ENCODE assay signal across 14 cellular contexts in the genomic region with DNA sequence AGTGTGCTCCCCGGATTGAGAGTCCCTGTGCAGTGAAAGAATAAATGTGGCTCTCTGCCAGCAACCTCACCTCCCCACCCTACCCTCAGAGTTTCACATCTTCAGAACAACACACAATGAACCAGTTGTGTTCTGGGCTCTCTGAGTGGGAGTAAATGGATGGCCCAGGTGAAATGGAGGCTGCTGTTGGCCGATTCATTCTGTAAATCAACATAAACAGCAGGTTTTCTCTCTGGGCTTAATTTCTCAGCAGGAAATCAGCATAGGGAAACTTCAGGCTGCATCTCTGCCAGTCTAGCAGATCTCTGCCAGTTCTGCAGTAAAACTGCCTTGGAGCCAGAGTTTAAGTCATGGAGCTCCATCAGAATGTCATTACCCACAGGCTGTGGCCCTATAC. TPM values are rescaled to one million over a fixed set of nuclear protein-coding genes. Genes with fewer than 3 reads are reported as not detected.
DNase-seq lines count a peak whose midpoint lies in the region; ATAC-seq lines count a peak whose summit lies in the region.
"Had no signal": no experiment of that assay in that cellular context is flagged by ENCODE, and none has a peak within 500 bp of the region (broad histone marks: within the 10 kb centered on the region; RNA-seq: fewer than 3 reads in every experiment).

No MANE protein-coding gene starts in this region.

- CTCF ChIA-PET in activated CD8-positive, alpha-beta memory T cell treated with anti-CD3 and anti-CD28 coated beads, Interleukin-2, amount 10 ng/mL, durations not matched to agents 7 days and 5 days (lab: Charles Lee): interaction anchor here (0.6 to 5.7 kb wide), 8 partner anchors 13 to 1482 kb away, joined by 3 to 34 read pairs (median 7); a partner anchor contains a TSS

- in situ Hi-C loops in ACHN (cut with HindIII; ENCODE audit: low pct_ligation_motif_present, low pct_unique_long_range_greater_than_20kb, low sequenced_read_pairs): no loop called here

- peak; percentile 15 for ATAC-seq in activated CD8-positive, alpha-beta memory T cell treated with anti-CD3 and anti-CD28 coated beads, Interleukin-2, amount 10 ng/mL, durations not matched to agents 7 days and 5 days
- no peak for ATAC-seq in stimulated activated naive B cell treated with anti-CD40 and anti-IgM and Interleukin-4, amounts not matched to agents 10 μg/mL and 1 μg/mL and 100 μg/mL, for 72 hours (replicated peaks)
- ATAC-seq in GM21786 (IDR thresholded peaks at IDR 0.05; ENCODE audit: unreplicated experiment): no peak
- ATAC-seq: naive thymus-derived CD4-positive, alpha-beta T cell had no signal

- no peaks in the 10 kb centered on the region for H3K9me3 Mint-ChIP-seq in activated CD8-positive, alpha-beta memory T cell treated with anti-CD3 and anti-CD28 coated beads, Interleukin-2, amount 10 ng/mL, durations not matched to agents 7 days and 5 days (ENCODE audit: low read depth)
- H3K9me3 Mint-ChIP-seq in dendritic cell treated with granulocyte-macrophage colony-stimulating factor and Interleukin-4, amounts not matched to agents 40 ng/mL and 50 ng/mL, for 4 days: no peaks in the 10 kb centered on the region
- no peaks in the 10 kb centered on the region for H3K9me3 Mint-ChIP-seq in stimulated activated naive B cell treated with anti-CD40 and anti-IgM and Interleukin-4, amounts not matched to agents 10 μg/mL and 1 μg/mL and 100 μg/mL, for 72 hours
- H3K9me3 Mint-ChIP-seq: naive thymus-derived CD4-positive, alpha-beta T cell had no signal

- H3K36me3 Mint-ChIP-seq in activated CD8-positive, alpha-beta memory T cell treated with anti-CD3 and anti-CD28 coated beads, Interleukin-2, amount 10 ng/mL, durations not matched to agents 7 days and 5 days: peaks cover 68% of the 10 kb centered on the region
- no peaks in the 10 kb centered on the region for H3K36me3 Mint-ChIP-seq in dendritic cell treated with granulocyte-macrophage colony-stimulating factor and Interleukin-4, amounts not matched to agents 40 ng/mL and 50 ng/mL, for 4 days (ENCODE audit: low read depth)
- peaks cover 38 to 39% of the 10 kb centered on the region in 2 donors for H3K36me3 Mint-ChIP-seq in stimulated activated naive B cell treated with anti-CD40 and anti-IgM and Interleukin-4, amounts not matched to agents 10 μg/mL and 1 μg/mL and 100 μg/mL, for 72 hours

- peak overlapping the region; percentile 96 for H3K27ac Mint-ChIP-seq in activated CD8-positive, alpha-beta memory T cell treated with anti-CD3 and anti-CD28 coated beads, Interleukin-2, amount 10 ng/mL, durations not matched to agents 7 days and 5 days
- H3K27ac Mint-ChIP-seq in dendritic cell treated with granulocyte-macrophage colony-stimulating factor and Interleukin-4, amounts not matched to agents 40 ng/mL and 50 ng/mL, for 4 days: peak overlapping the region; percentile 99
- peak overlapping the region; percentile 42 for H3K27ac Mint-ChIP-seq in stimulated activated naive B cell treated with anti-CD40 and anti-IgM and Interleukin-4, amounts not matched to agents 10 μg/mL and 1 μg/mL and 100 μg/mL, for 72 hours

- peak overlapping the region; percentile 4 for H3K4me3 Mint-ChIP-seq in activated CD8-positive, alpha-beta memory T cell treated with anti-CD3 and anti-CD28 coated beads, Interleukin-2, amount 10 ng/mL, durations not matched to agents 7 days and 5 days
- H3K4me3 Mint-ChIP-seq in dendritic cell treated with granulocyte-macrophage colony-stimulating factor and Interleukin-4, amounts not matched to agents 40 ng/mL and 50 ng/mL, for 4 days: peak overlapping the region; percentile 36
- H3K4me3 Mint-ChIP-seq in stimulated activated naive B cell treated with anti-CD40 and anti-IgM and Interleukin-4, amounts not matched to agents 10 μg/mL and 1 μg/mL and 100 μg/mL, for 72 hours: no peak overlapping the region

- H3K4me1 Mint-ChIP-seq in activated CD8-positive, alpha-beta memory T cell treated with anti-CD3 and anti-CD28 coated beads, Interleukin-2, amount 10 ng/mL, durations not matched to agents 7 days and 5 days: peaks cover 98% of the 10 kb centered on the region
- peaks cover 89% of the 10 kb centered on the region for H3K4me1 Mint-ChIP-seq in dendritic cell treated with granulocyte-macrophage colony-stimulating factor and Interleukin-4, amounts not matched to agents 40 ng/mL and 50 ng/mL, for 4 days (ENCODE audit: low read depth)
- H3K4me1 Mint-ChIP-seq in stimulated activated naive B cell treated with anti-CD40 and anti-IgM and Interleukin-4, amounts not matched to agents 10 μg/mL and 1 μg/mL and 100 μg/mL, for 72 hours: peaks cover 18 to 35% of the 10 kb centered on the region in 2 donors

- peak; percentile 60 for DNase-seq in activated CD8-positive, alpha-beta memory T cell treated with anti-CD3 and anti-CD28 coated beads, Interleukin-2, amount 10 ng/mL, durations not matched to agents 7 days and 5 days
- no peak for DNase-seq in activated CD8-positive, alpha-beta memory T cell treated with anti-CD3 and anti-CD28 coated beads, Interleukin-2, amount 50 U/mL, for 4 hours
- DNase-seq in SW480 (ENCODE audit: low spot score) (peak; percentile 13), ACHN (no peak)
- DNase-seq in stimulated activated naive B cell treated with anti-CD40 and anti-IgM and Interleukin-4, amounts not matched to agents 10 μg/mL and 1 μg/mL and 100 μg/mL, for 72 hours: no peak
- DNase-seq in activated CD4-positive, CD25-positive, alpha-beta regulatory T cell (lab: John Stamatoyannopoulos, UW): no peak
- DNase-seq: activated CD4-positive, alpha-beta T cell treated with anti-CD3 and anti-CD28 coated beads, Interleukin-2, amount 50 U/mL, for 4 hours; AML-193; esophagus squamous epithelium; naive thymus-derived CD4-positive, alpha-beta T cell; NCI-H1105; NK-92 treated with Interleukin-12 subunit alpha and Interleukin-12 subunit beta, amount 100 ng/mL, for 24 hours had no signal

- intact Hi-C loops in dendritic cell treated with granulocyte-macrophage colony-stimulating factor and Interleukin-4, amounts not matched to agents 40 ng/mL and 50 ng/mL, for 4 days (cut with micrococcal nuclease): no loop called here

- H3K27me3 Mint-ChIP-seq in activated CD8-positive, alpha-beta memory T cell treated with anti-CD3 and anti-CD28 coated beads, Interleukin-2, amount 10 ng/mL, durations not matched to agents 7 days and 5 days: no peaks in the 10 kb centered on the region
- H3K27me3 Mint-ChIP-seq in dendritic cell treated with granulocyte-macrophage colony-stimulating factor and Interleukin-4, amounts not matched to agents 40 ng/mL and 50 ng/mL, for 4 days: no peaks in the 10 kb centered on the region
- H3K27me3 Mint-ChIP-seq in stimulated activated naive B cell treated with anti-CD40 and anti-IgM and Interleukin-4, amounts not matched to agents 10 μg/mL and 1 μg/mL and 100 μg/mL, for 72 hours: no peaks in the 10 kb centered on the region
- H3K27me3 Mint-ChIP-seq: naive thymus-derived CD4-positive, alpha-beta T cell had no signal

RNA-seq across cellular contexts. Expression of a gene that starts 54.6 kb away (rescaled TPM):
- total RNA-seq in activated CD8-positive, alpha-beta memory T cell treated with anti-CD3 and anti-CD28 coated beads, Interleukin-2, amount 10 ng/mL, durations not matched to agents 7 days and 5 days: 100 to 1,000 TPM; 487 to 625 TPM

Comparison
In these comparisons a context has a peak if more than half of its experiments do, and no peak if none do; other contexts are left out.
1. DNase-seq: peak in activated CD8-positive, alpha-beta memory T cell treated with anti-CD3 and anti-CD28 coated beads, Interleukin-2, amount 10 ng/mL, durations not matched to agents 7 days and 5 days (single experiment) and SW480 (single experiment); none in activated CD8-positive, alpha-beta memory T cell treated with anti-CD3 and anti-CD28 coated beads, Interleukin-2, amount 50 U/mL, for 4 hours (single experiment), stimulated activated naive B cell treated with anti-CD40 and anti-IgM and Interleukin-4, amounts not matched to agents 10 μg/mL and 1 μg/mL and 100 μg/mL, for 72 hours (single experiment), activated CD4-positive, CD25-positive, alpha-beta regulatory T cell (0 of 4) and ACHN (single experiment).
2. H3K27ac Mint-ChIP-seq: peak in every context shown above with its lines; median percentile 99 in dendritic cell treated with granulocyte-macrophage colony-stimulating factor and Interleukin-4, amounts not matched to agents 40 ng/mL and 50 ng/mL, for 4 days; 96 in activated CD8-positive, alpha-beta memory T cell treated with anti-CD3 and anti-CD28 coated beads, Interleukin-2, amount 10 ng/mL, durations not matched to agents 7 days and 5 days; 42 in stimulated activated naive B cell treated with anti-CD40 and anti-IgM and Interleukin-4, amounts not matched to agents 10 μg/mL and 1 μg/mL and 100 μg/mL, for 72 hours.
3. H3K4me3 Mint-ChIP-seq: peak in activated CD8-positive, alpha-beta memory T cell treated with anti-CD3 and anti-CD28 coated beads, Interleukin-2, amount 10 ng/mL, durations not matched to agents 7 days and 5 days (single experiment) and dendritic cell treated with granulocyte-macrophage colony-stimulating factor and Interleukin-4, amounts not matched to agents 40 ng/mL and 50 ng/mL, for 4 days (single experiment); none in stimulated activated naive B cell treated with anti-CD40 and anti-IgM and Interleukin-4, amounts not matched to agents 10 μg/mL and 1 μg/mL and 100 μg/mL, for 72 hours (0 of 2).